ENCODE assay signal across 31 cellular contexts in genomic region chr13:20451397-20451796, GRCh38.
DNase-seq lines count a peak whose midpoint lies in the region; ATAC-seq and TF ChIP-seq lines count a peak whose summit lies in the region.
"Had no signal": no experiment of that assay in that cellular context is flagged by ENCODE, and none has a peak within 500 bp of the region (broad histone marks: within the 10 kb centered on the region; RNA-seq: fewer than 3 reads in every experiment).

No MANE protein-coding gene starts in this region.

- peaks cover 26 to 33% of the 10 kb centered on the region in 2 donors for H3K36me3 Mint-ChIP-seq in CD4-positive, alpha-beta memory T cell

- H3K27ac ChIP-seq in CD4-positive, alpha-beta memory T cell (ENCODE audit: low read depth, low read length): no peak overlapping the region
- H3K27ac ChIP-seq in gastroesophageal sphincter: no peak overlapping the region
- H3K27ac ChIP-seq: coronary artery, epithelial cell of prostate, left ventricle myocardium inferior, SK-N-MC had no signal

- H3K4me3 Mint-ChIP-seq in CD4-positive, alpha-beta memory T cell: peak overlapping the region in 1 of 8 donors; percentile 15
- H3K4me3 Mint-ChIP-seq: activated CD4-positive, alpha-beta memory T cell treated with anti-CD3 and anti-CD28 coated beads for 36 hours; activated naive CD8-positive, alpha-beta T cell treated with anti-CD3 and anti-CD28 coated beads, Interleukin-2, amount 50 U/mL, for 24 hours; nephron progenitor cell; stimulated activated naive B cell treated with anti-CD40 and anti-IgM and Interleukin-4, amounts not matched to agents 10 μg/mL and 1 μg/mL and 100 μg/mL, for 72 hours; T-helper 17 cell had no signal

- POLR2A ChIA-PET in CD4-positive, alpha-beta memory T cell (lab: Charles Lee; ENCODE audit: partially characterized antibody): interaction anchor here (1.1 kb wide), 1 partner anchor 25 kb away, joined by 4 read pairs; no protein-coding TSS in a partner anchor

- H3K27me3 ChIP-seq in CD4-positive, alpha-beta memory T cell (ENCODE audit: insufficient read depth, low read length): no peaks in the 10 kb centered on the region
- no peaks in the 10 kb centered on the region for H3K27me3 ChIP-seq in gastroesophageal sphincter

- DNase-seq in CD4-positive, alpha-beta memory T cell: peak in 3 of 5 donors; percentile 11 to 17 (median 17)
- DNase-seq in central memory CD4-positive, alpha-beta T cell: peak; percentile 5
- DNase-seq in LoVo (ENCODE audit: low spot score): no peak
- DNase-seq: activated CD4-positive, alpha-beta memory T cell treated with anti-CD3 and anti-CD28 coated beads for 36 hours; activated naive CD4-positive, alpha-beta T cell; activated naive CD8-positive, alpha-beta T cell treated with anti-CD3 and anti-CD28 coated beads, Interleukin-2, amount 50 U/mL, for 24 hours; activated T-cell treated with anti-CD3 and anti-CD28 coated beads, Interleukin-2, amount 50 U/mL, for 72 hours; C1 segment of cervical spinal cord; effector CD8-positive, alpha-beta T cell; H7; islet precursor cell; left ventricle myocardium inferior; mesenchymal stem cell; NCI-H1092; NCI-H187; NCI-H2171 treated with DMSO at 0.1 percent for 48 hours; NCI-H524; nephron progenitor cell; stimulated activated naive B cell treated with anti-CD40 and anti-IgM and Interleukin-4, amounts not matched to agents 10 μg/mL and 1 μg/mL and 100 μg/mL, for 72 hours; substantia nigra; T-helper 17 cell; trophoblast cell had no signal

- CTCF ChIA-PET in CD4-positive, alpha-beta memory T cell (lab: Charles Lee; ENCODE audit: partially characterized antibody): no interaction called here

- H3K9me3 ChIP-seq in CD4-positive, alpha-beta memory T cell (ENCODE audit: control insufficient read depth in 1 of 2, low read length in 2 of 2): peaks cover 0 to 12% of the 10 kb centered on the region in 2 donors
- peaks cover 0 to 25% (median 1%) of the 10 kb centered on the region in 3 donors for H3K9me3 ChIP-seq in gastroesophageal sphincter

- peaks cover 12% of the 10 kb centered on the region for H3K4me1 ChIP-seq in CD4-positive, alpha-beta memory T cell (ENCODE audit: insufficient read depth, low read length)
- H3K4me1 ChIP-seq in gastroesophageal sphincter: no peaks in the 10 kb centered on the region

- H3K4me3 ChIP-seq in CD4-positive, alpha-beta memory T cell (ENCODE audit: low read length in 2 of 2): no peak overlapping the region
- no peak overlapping the region for H3K4me3 ChIP-seq in gastroesophageal sphincter
- H3K4me3 ChIP-seq: coronary artery, left ventricle myocardium inferior, SK-N-MC had no signal

- TF ChIP-seq EP300 in gastroesophageal sphincter (IDR thresholded peaks at IDR 0.05): no peak

- peaks cover 11 to 23% (median 15%) of the 10 kb centered on the region in 4 donors for H3K4me1 Mint-ChIP-seq in CD4-positive, alpha-beta memory T cell

- intact Hi-C loops in CD4-positive, alpha-beta memory T cell (cut with micrococcal nuclease): no loop called here

- TF ChIP-seq CTCF in gastroesophageal sphincter (IDR thresholded peaks at IDR 0.05): no peak

- H3K9me3 Mint-ChIP-seq in CD4-positive, alpha-beta memory T cell: peaks cover 4 to 35% (median 27%) of the 10 kb centered on the region in 8 donors

- H3K36me3 ChIP-seq in CD4-positive, alpha-beta memory T cell (ENCODE audit: insufficient read depth, low read length): no peaks in the 10 kb centered on the region
- H3K36me3 ChIP-seq in gastroesophageal sphincter: no peaks in the 10 kb centered on the region
- H3K36me3 ChIP-seq: left ventricle myocardium inferior had no signal

- no peaks in the 10 kb centered on the region for H3K27me3 Mint-ChIP-seq in CD4-positive, alpha-beta memory T cell
- H3K27me3 Mint-ChIP-seq: activated CD4-positive, alpha-beta memory T cell treated with anti-CD3 and anti-CD28 coated beads for 36 hours; activated naive CD8-positive, alpha-beta T cell treated with anti-CD3 and anti-CD28 coated beads, Interleukin-2, amount 50 U/mL, for 24 hours; stimulated activated naive B cell treated with anti-CD40 and anti-IgM and Interleukin-4, amounts not matched to agents 10 μg/mL and 1 μg/mL and 100 μg/mL, for 72 hours; T-helper 17 cell had no signal

- TF ChIP-seq POLR2A in gastroesophageal sphincter (IDR thresholded peaks at IDR 0.05): no peak

- H3K27ac Mint-ChIP-seq in CD4-positive, alpha-beta memory T cell: peak overlapping the region in 2 of 7 donors; percentile 42 to 84
- H3K27ac Mint-ChIP-seq: activated CD4-positive, alpha-beta memory T cell treated with anti-CD3 and anti-CD28 coated beads for 36 hours; activated naive CD8-positive, alpha-beta T cell treated with anti-CD3 and anti-CD28 coated beads, Interleukin-2, amount 50 U/mL, for 24 hours; activated T-cell treated with anti-CD3 and anti-CD28 coated beads, Interleukin-2, amount 50 U/mL, for 72 hours; IgD-negative memory B cell; nephron progenitor cell; stimulated activated naive B cell treated with anti-CD40 and anti-IgM and Interleukin-4, amounts not matched to agents 10 μg/mL and 1 μg/mL and 100 μg/mL, for 72 hours; T-helper 17 cell had no signal

- ATAC-seq in GM18870 (IDR thresholded peaks at IDR 0.05; ENCODE audit: unreplicated experiment) (peak; percentile 82), HG03354 (IDR thresholded peaks at IDR 0.05; ENCODE audit: poor library complexity, severe bottlenecking, unreplicated experiment) (peak; percentile 64), gastroesophageal sphincter (no peak), HG03280 (IDR thresholded peaks at IDR 0.05; ENCODE audit: unreplicated experiment) (no peak), HG02852 (IDR thresholded peaks at IDR 0.05; ENCODE audit: unreplicated experiment) (no peak)
- ATAC-seq: activated naive CD8-positive, alpha-beta T cell treated with anti-CD3 and anti-CD28 coated beads, Interleukin-2, amount 50 U/mL, for 24 hours; activated T-cell treated with anti-CD3 and anti-CD28 coated beads, Interleukin-2, amount 50 U/mL, for 72 hours; stimulated activated naive B cell treated with anti-CD40 and anti-IgM and Interleukin-4, amounts not matched to agents 10 μg/mL and 1 μg/mL and 100 μg/mL, for 72 hours; T-helper 17 cell had no signal

Comparison
In these comparisons a context has a peak if more than half of its experiments do, and no peak if none do; other contexts are left out.
1. ATAC-seq: peak in GM18870 (single experiment) and HG03354 (single experiment); none in gastroesophageal sphincter (single experiment), HG03280 (single experiment) and HG02852 (single experiment).